In genomic region chr2:154203206-154203605, GRCh38 we compare ENCODE assay signal across 25 cellular contexts.
"Had no signal": no experiment of that assay in that cellular context is flagged by ENCODE, and none has a peak within 500 bp of the region (broad histone marks: within the 10 kb centered on the region; RNA-seq: fewer than 3 reads in every experiment).

No MANE protein-coding gene starts in this region.

- H3K9me3 ChIP-seq: stomach, suprapubic skin, testis, thoracic aorta, thyroid gland, tibial artery, tibial nerve, transverse colon, upper lobe of left lung, upper lobe of right lung, uterus, vagina had no signal

- H3K36me3 ChIP-seq: stomach, suprapubic skin, thoracic aorta, thyroid gland, tibial artery, tibial nerve, transverse colon, upper lobe of left lung, upper lobe of right lung, uterus, vagina had no signal

- H3K4me3 ChIP-seq: stomach, suprapubic skin, testis, thoracic aorta, thyroid gland, tibial artery, tibial nerve, transverse colon, upper lobe of left lung, upper lobe of right lung, uterus, vagina had no signal

- DNase-seq: stimulated activated CD4-positive, alpha-beta T cell treated with anti-CD3 and anti-CD28 coated beads, Interleukin-2, amount 100 ng/mL, for 48 hours; stimulated activated CD4-positive, alpha-beta T cell treated with anti-CD3 and anti-CD28 coated beads, Interleukin-4, amount 100 ng/mL, for 1 hour; stimulated activated CD4-positive, alpha-beta T cell treated with anti-CD3 and anti-CD28 coated beads, Interleukin-4, amount 100 ng/mL, for 24 hours; stimulated activated CD4-positive, alpha-beta T cell treated with anti-CD3 and anti-CD28 coated beads, Interleukin-4, amount 100 ng/mL, for 4 hours; stimulated activated CD8-positive, alpha-beta memory T cell treated with anti-CD3 and anti-CD28 coated beads, Interleukin-4, amount 100 ng/mL, for 48 hours; stimulated activated naive B cell treated with anti-CD40 and anti-IgM and Interleukin-4, amounts not matched to agents 10 μg/mL and 1 μg/mL and 100 μg/mL, for 72 hours; stimulated activated naive CD4-positive, alpha-beta T cell; stimulated activated naive CD4-positive, alpha-beta T cell treated with Interleukin-2 at 50 U/mL for 16 hours; stimulated activated naive CD8-positive, alpha-beta T cell treated with anti-CD3 and anti-CD28 coated beads, Interleukin-15, amount 100 ng/mL, for 72 hours; stomach; substantia nigra; testis; thyroid gland; tibial artery; transverse colon; trophoblast cell; upper lobe of left lung; upper lobe of right lung; uterus had no signal

- H3K27ac ChIP-seq: stomach, suprapubic skin, testis, thoracic aorta, thyroid gland, tibial artery, tibial nerve, transverse colon, upper lobe of left lung, upper lobe of right lung, uterus, vagina had no signal

- H3K27me3 ChIP-seq: stomach, suprapubic skin, testis, thyroid gland, tibial artery, tibial nerve, transverse colon, upper lobe of left lung, upper lobe of right lung, uterus, vagina had no signal

- ATAC-seq: stimulated activated effector memory CD8-positive, alpha-beta T cell treated with anti-CD3 and anti-CD28 coated beads, Interleukin-12 subunit alpha, Interleukin-12 subunit beta, amount 100 ng/mL, for 72 hours; stimulated activated memory B cell treated with anti-CD40 and anti-IgM and Interleukin-4, amounts not matched to agents 10 μg/mL and 1 μg/mL and 100 μg/mL, for 72 hours; stimulated activated naive B cell treated with anti-CD40 and anti-IgM and Interleukin-4, amounts not matched to agents 10 μg/mL and 1 μg/mL and 100 μg/mL, for 72 hours; stimulated activated naive CD8-positive, alpha-beta T cell treated with anti-CD3 and anti-CD28 coated beads, Interleukin-15, amount 100 ng/mL, for 72 hours; upper lobe of right lung had no signal
